ENCODE assay signal across 8 cellular contexts in the genomic region with DNA sequence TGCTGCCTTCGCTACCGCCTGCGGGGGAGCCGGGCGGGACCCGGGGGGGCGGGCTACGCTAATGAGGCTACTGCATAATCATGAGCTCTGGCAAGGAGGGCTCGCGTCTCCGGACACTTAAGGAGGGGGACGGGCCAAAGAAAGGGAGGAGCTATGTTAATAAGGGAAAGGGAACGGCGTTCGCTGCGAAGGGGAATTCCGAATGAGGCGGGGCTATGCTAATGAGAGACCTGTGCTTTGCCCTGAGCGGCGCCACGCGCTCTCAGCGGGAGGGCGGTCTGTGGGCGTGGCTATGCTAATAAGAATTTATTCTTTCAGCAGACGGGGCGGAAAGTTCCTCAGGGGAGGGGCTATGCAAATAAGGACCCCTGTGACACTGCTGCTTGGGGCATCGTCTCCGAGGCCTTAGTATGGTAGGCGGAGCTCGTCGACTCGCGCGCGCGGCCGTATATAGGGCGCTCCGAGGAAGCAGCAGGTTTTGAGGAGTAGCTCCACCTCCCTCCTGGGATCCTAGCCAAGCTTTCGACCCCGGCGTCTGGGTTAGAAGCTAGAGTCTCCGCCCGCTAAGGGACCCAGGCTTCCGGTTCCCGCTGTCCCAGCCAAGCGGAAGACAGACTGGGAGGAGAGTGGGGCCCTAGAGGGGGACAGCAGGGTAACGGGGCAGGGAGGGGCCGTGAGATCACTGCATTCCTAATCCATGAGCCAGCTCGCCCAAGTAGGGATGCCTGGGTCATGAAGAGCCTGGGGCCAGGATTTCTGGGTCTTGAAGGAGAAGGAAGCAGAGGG.
DNase-seq lines count a peak whose midpoint lies in the region; ATAC-seq lines count a peak whose summit lies in the region.

RRAS (minus strand) TSS at position 31 of the 786 bp plus-strand sequence. CDS start 45 bp downstream, outside the sequence.

- peak; percentile 97 for DNase-seq in AG08396 (ENCODE audit: low spot score)
- DNase-seq in NCI-H345 treated with DMSO at 0.1 percent for 48 hours (lab: John Stamatoyannopoulos, UW; ENCODE audit: unreplicated experiment): peak; percentile 78
- peak; percentile 100 for DNase-seq in activated CD4-positive, CD25-positive, alpha-beta regulatory T cell treated with anti-CD3 and anti-CD28 coated beads, Interleukin-2, amount 50 U/mL, for 16 hours (ENCODE audit: low read depth, low spot score)
- peak; percentile 99 for DNase-seq in cerebellar cortex (ENCODE audit: low spot score)
- peak; percentile 100 for DNase-seq in iris pigment epithelial cell (ENCODE audit: low read depth)
- DNase-seq in stimulated activated CD4-positive, alpha-beta T cell treated with anti-CD3 and anti-CD28 coated beads, Interleukin-12 subunit alpha, Interleukin-12 subunit beta, amount 100 ng/mL, for 24 hours (ENCODE audit: low read depth in 2 of 2): peak; percentile 100

- ATAC-seq in GM19023 (IDR thresholded peaks at IDR 0.05; ENCODE audit: unreplicated experiment) (peak; percentile 56), HG03280 (IDR thresholded peaks at IDR 0.05; ENCODE audit: unreplicated experiment) (peak; percentile 57)

Comparison
In these comparisons a context has a peak if more than half of its experiments do, and no peak if none do; other contexts are left out.
1. Peak in every context shown above with its lines: DNase-seq and ATAC-seq.